1 cellular context compared by ENCODE assay signal in genomic region chr22:22213231-22213630, GRCh38.
A peak's percentile ranks its signal among the peaks of the same experiment; 100 is the strongest.
TF ChIP-seq lines count a peak whose summit lies in the region.

No MANE protein-coding gene starts in this region.

TF ChIP-seq in K562, 482 proteins besides CTCF, POLR2A, EP300 and RAD21 (continued from another document):
- TF ChIP-seq, protein P1, sequence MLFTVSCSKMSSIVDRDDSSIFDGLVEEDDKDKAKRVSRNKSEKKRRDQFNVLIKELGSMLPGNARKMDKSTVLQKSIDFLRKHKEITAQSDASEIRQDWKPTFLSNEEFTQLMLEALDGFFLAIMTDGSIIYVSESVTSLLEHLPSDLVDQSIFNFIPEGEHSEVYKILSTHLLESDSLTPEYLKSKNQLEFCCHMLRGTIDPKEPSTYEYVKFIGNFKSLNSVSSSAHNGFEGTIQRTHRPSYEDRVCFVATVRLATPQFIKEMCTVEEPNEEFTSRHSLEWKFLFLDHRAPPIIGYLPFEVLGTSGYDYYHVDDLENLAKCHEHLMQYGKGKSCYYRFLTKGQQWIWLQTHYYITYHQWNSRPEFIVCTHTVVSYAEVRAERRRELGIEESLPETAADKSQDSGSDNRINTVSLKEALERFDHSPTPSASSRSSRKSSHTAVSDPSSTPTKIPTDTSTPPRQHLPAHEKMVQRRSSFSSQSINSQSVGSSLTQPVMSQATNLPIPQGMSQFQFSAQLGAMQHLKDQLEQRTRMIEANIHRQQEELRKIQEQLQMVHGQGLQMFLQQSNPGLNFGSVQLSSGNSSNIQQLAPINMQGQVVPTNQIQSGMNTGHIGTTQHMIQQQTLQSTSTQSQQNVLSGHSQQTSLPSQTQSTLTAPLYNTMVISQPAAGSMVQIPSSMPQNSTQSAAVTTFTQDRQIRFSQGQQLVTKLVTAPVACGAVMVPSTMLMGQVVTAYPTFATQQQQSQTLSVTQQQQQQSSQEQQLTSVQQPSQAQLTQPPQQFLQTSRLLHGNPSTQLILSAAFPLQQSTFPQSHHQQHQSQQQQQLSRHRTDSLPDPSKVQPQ (CRISPR knock-in tag; IDR thresholded peaks at IDR 0.05; ENCODE audit: borderline replicate concordance): no peak
- TF ChIP-seq MYBL2 (IDR thresholded peaks at IDR 0.05; ENCODE audit: low read depth): no peak; the same call in 1 of the 2 replicates
- no peak for TF ChIP-seq MYBL2 (CRISPR knock-in tag; IDR thresholded peaks at IDR 0.05; ENCODE audit: borderline replicate concordance)
- TF ChIP-seq RBFOX2 (IDR thresholded peaks at IDR 0.05; ENCODE audit: low read depth, low read length): no peak
- TF ChIP-seq PURB (CRISPR knock-in tag; IDR thresholded peaks at IDR 0.05; ENCODE audit: low read depth): no peak
- TF ChIP-seq ZC3H8 (IDR thresholded peaks at IDR 0.05): no peak
- TF ChIP-seq NR4A1 (CRISPR knock-in tag; IDR thresholded peaks at IDR 0.05): 0 out of 2 replicates have a peak, but pooled peaks have one; percentile 13
- no peak for TF ChIP-seq NR4A1 (tag; IDR thresholded peaks at IDR 0.05)
- TF ChIP-seq ZNF780A (CRISPR knock-in tag; IDR thresholded peaks at IDR 0.05): 0 out of 2 replicates have a peak, but pooled peaks have one; percentile 4
- no peak for TF ChIP-seq CTCFL (IDR thresholded peaks at IDR 0.05; ENCODE audit: borderline replicate concordance, insufficient read depth, low read depth, low read length, poor library complexity, severe bottlenecking)
- no peak for TF ChIP-seq DNMT1 (IDR thresholded peaks at IDR 0.05)
- no peak for TF ChIP-seq RBM25 (IDR thresholded peaks at IDR 0.05; ENCODE audit: low read depth, low read length, severe bottlenecking)
- no peak for TF ChIP-seq TOE1 (IDR thresholded peaks at IDR 0.05; ENCODE audit: borderline replicate concordance)
- no peak for TF ChIP-seq TOE1 (CRISPR knock-in tag; IDR thresholded peaks at IDR 0.05; ENCODE audit: borderline replicate concordance, low read depth)
- TF ChIP-seq COPS2 (conservative IDR thresholded peaks at IDR 0.05): no peak
- no peak for TF ChIP-seq SRSF7 (optimal IDR thresholded peaks at IDR 0.05; ENCODE audit: low read depth, low read length)
- peak; percentile 45; the same call in 1 of the 2 replicates for TF ChIP-seq SMARCA5 (IDR thresholded peaks at IDR 0.05)
- TF ChIP-seq NFRKB (IDR thresholded peaks at IDR 0.05; ENCODE audit: low read depth): no peak
- no peak for TF ChIP-seq SMAD4 (CRISPR knock-in tag; conservative IDR thresholded peaks at IDR 0.05)
- no peak for TF ChIP-seq POLR2G (IDR thresholded peaks at IDR 0.05; ENCODE audit: low read depth, low read length)
- no peak for TF ChIP-seq STAG1 (CRISPR knock-in tag; IDR thresholded peaks at IDR 0.05; ENCODE audit: borderline replicate concordance)
- TF ChIP-seq, protein P2, sequence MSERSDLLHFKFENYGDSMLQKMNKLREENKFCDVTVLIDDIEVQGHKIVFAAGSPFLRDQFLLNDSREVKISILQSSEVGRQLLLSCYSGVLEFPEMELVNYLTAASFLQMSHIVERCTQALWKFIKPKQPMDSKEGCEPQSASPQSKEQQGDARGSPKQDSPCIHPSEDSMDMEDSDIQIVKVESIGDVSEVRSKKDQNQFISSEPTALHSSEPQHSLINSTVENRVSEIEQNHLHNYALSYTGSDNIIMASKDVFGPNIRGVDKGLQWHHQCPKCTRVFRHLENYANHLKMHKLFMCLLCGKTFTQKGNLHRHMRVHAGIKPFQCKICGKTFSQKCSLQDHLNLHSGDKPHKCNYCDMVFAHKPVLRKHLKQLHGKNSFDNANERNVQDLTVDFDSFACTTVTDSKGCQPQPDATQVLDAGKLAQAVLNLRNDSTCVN (CRISPR knock-in tag; IDR thresholded peaks at IDR 0.05): peak; percentile 89
- no peak for TF ChIP-seq TBP (optimal IDR thresholded peaks at IDR 0.05; ENCODE audit: low read depth, low read length)
- TF ChIP-seq ZNF57 (CRISPR knock-in tag; IDR thresholded peaks at IDR 0.05): no peak
- TF ChIP-seq GABPB1 (CRISPR knock-in tag; IDR thresholded peaks at IDR 0.05): no peak
- no peak for TF ChIP-seq NR2C1 (IDR thresholded peaks at IDR 0.05)
- no peak for TF ChIP-seq NR2C1 (tag; IDR thresholded peaks at IDR 0.05)
- TF ChIP-seq MCM5 (IDR thresholded peaks at IDR 0.05; ENCODE audit: low read depth): no peak
- TF ChIP-seq GTF2A2 (tag; IDR thresholded peaks at IDR 0.05): no peak
- TF ChIP-seq SMARCA4 (IDR thresholded peaks at IDR 0.05): no peak
